ENCODE assay signal across 1 cellular context in genomic region chr22:49936018-49936972, GRCh38.
TF ChIP-seq lines count a peak whose summit lies in the region.

No MANE protein-coding gene starts in this region.

TF ChIP-seq in GM12878, 131 proteins besides CTCF, POLR2A, EP300 and RAD21 (continues in another document):
- TF ChIP-seq SKIL (IDR thresholded peaks at IDR 0.05; ENCODE audit: low read depth, poor library complexity, severe bottlenecking): no peak
- TF ChIP-seq BCL3 (IDR thresholded peaks at IDR 0.05; ENCODE audit: borderline replicate concordance, insufficient read depth, low read depth, low read length, poor library complexity, severe bottlenecking): peak; percentile 71
- TF ChIP-seq PML (IDR thresholded peaks at IDR 0.05; ENCODE audit: low read length): no peak
- TF ChIP-seq YBX1 (IDR thresholded peaks at IDR 0.05): no peak
- peak; percentile 26; the same call in 1 of the 2 replicates for TF ChIP-seq NR2C1 (IDR thresholded peaks at IDR 0.05)
- 0 out of 2 replicates have a peak, but pooled peaks have one; percentile 38 for TF ChIP-seq RAD51 (IDR thresholded peaks at IDR 0.05)
- TF ChIP-seq HSF1 (IDR thresholded peaks at IDR 0.05; ENCODE audit: low read depth, low read length): no peak
- peak; percentile 83 for TF ChIP-seq ESRRA (IDR thresholded peaks at IDR 0.05; ENCODE audit: low read length)
- 0 out of 2 replicates have a peak, but pooled peaks have one; percentile 46 for TF ChIP-seq MEF2A (IDR thresholded peaks at IDR 0.05; ENCODE audit: insufficient read depth, low read depth, low read length)
- TF ChIP-seq CHD4 (IDR thresholded peaks at IDR 0.05): no peak
- TF ChIP-seq USF1 (IDR thresholded peaks at IDR 0.05; ENCODE audit: borderline replicate concordance, extremely low read length, insufficient read depth, low read depth, low read length): no peak
- TF ChIP-seq CBX5 (IDR thresholded peaks at IDR 0.05; ENCODE audit: low read depth): no peak; the same call in 1 of the 2 replicates
- no peak for TF ChIP-seq ZZZ3 (IDR thresholded peaks at IDR 0.05; ENCODE audit: control insufficient read depth, insufficient read length, low read depth)
- no peak for TF ChIP-seq NFIC (IDR thresholded peaks at IDR 0.05; ENCODE audit: low read depth, low read length)
- TF ChIP-seq ZNF274 (IDR thresholded peaks at IDR 0.05; ENCODE audit: insufficient read depth, insufficient read length): no peak
- no peak for TF ChIP-seq CBFB (IDR thresholded peaks at IDR 0.05; ENCODE audit: low read depth)
- peak; percentile 99 for TF ChIP-seq NR2F1 (conservative IDR thresholded peaks at IDR 0.05)
- TF ChIP-seq RELA (IDR thresholded peaks at IDR 0.05; ENCODE audit: borderline replicate concordance, partially characterized antibody): peak; percentile 91
- TF ChIP-seq SUZ12 (IDR thresholded peaks at IDR 0.05; ENCODE audit: unreplicated experiment): no peak
- TF ChIP-seq EZH2 (IDR thresholded peaks at IDR 0.05; ENCODE audit: borderline replicate concordance, control insufficient read depth, low read depth, low read length): no peak
- no peak for TF ChIP-seq SIX5 (IDR thresholded peaks at IDR 0.05; ENCODE audit: low read depth, low read length, severe bottlenecking)
- no peak; the same call in 1 of the 2 replicates for TF ChIP-seq TARDBP (IDR thresholded peaks at IDR 0.05; ENCODE audit: borderline replicate concordance)
- TF ChIP-seq REST (IDR thresholded peaks at IDR 0.05; ENCODE audit: low read depth, low read length): 0 out of 2 replicates have a peak, but pooled peaks have one; percentile 21
- peak; percentile 77; the same call in 1 of the 2 replicates for TF ChIP-seq PAX5 (IDR thresholded peaks at IDR 0.05; ENCODE audit: borderline replicate concordance, low read depth, low read length)
- TF ChIP-seq EGR1 (IDR thresholded peaks at IDR 0.05; ENCODE audit: borderline replicate concordance in 1 of 2, low read depth in 2 of 2, low read length in 2 of 2): peak in 1 of 2 experiments; percentile 91; a peak in 2 of 3 replicates
- TF ChIP-seq HDGF (IDR thresholded peaks at IDR 0.05): no peak
- peak; percentile 30 for TF ChIP-seq PBX3 (IDR thresholded peaks at IDR 0.05; ENCODE audit: insufficient replicate concordance, low read depth, low read length)
- TF ChIP-seq SMAD5 (IDR thresholded peaks at IDR 0.05; ENCODE audit: low read depth): no peak
- no peak for TF ChIP-seq KDM1A (IDR thresholded peaks at IDR 0.05; ENCODE audit: borderline replicate concordance)
- TF ChIP-seq WRNIP1 (IDR thresholded peaks at IDR 0.05; ENCODE audit: borderline replicate concordance, low read depth, low read length): no peak
- TF ChIP-seq ZNF24 (IDR thresholded peaks at IDR 0.05): peak; percentile 56; the same call in 1 of the 2 replicates
- TF ChIP-seq CEBPZ (IDR thresholded peaks at IDR 0.05; ENCODE audit: low read depth, low read length): no peak
- peak; percentile 98 to 99 for TF ChIP-seq BHLHE40 (IDR thresholded peaks at IDR 0.05; ENCODE audit: borderline replicate concordance in 1 of 2, low read depth in 2 of 2, low read length in 1 of 2)
- TF ChIP-seq BCL11A (IDR thresholded peaks at IDR 0.05; ENCODE audit: low read depth, low read length): peak; percentile 69
- TF ChIP-seq KLF5 (IDR thresholded peaks at IDR 0.05; ENCODE audit: partially characterized antibody): no peak
- no peak for TF ChIP-seq ZBTB11 (CRISPR knock-in tag; IDR thresholded peaks at IDR 0.05)
- no peak for TF ChIP-seq RBBP5 (conservative IDR thresholded peaks at IDR 0.05)
- TF ChIP-seq BMI1 (IDR thresholded peaks at IDR 0.05; ENCODE audit: borderline replicate concordance): no peak
- TF ChIP-seq IRF4 (IDR thresholded peaks at IDR 0.05; ENCODE audit: low read depth, low read length): no peak
- no peak for TF ChIP-seq MTA3 (IDR thresholded peaks at IDR 0.05; ENCODE audit: borderline replicate concordance, low read length)
- no peak; the same call in 1 of the 2 replicates for TF ChIP-seq JUNB (IDR thresholded peaks at IDR 0.05)
- no peak for TF ChIP-seq HDAC2 (IDR thresholded peaks at IDR 0.05)
- TF ChIP-seq RB1 (IDR thresholded peaks at IDR 0.05; ENCODE audit: borderline replicate concordance): no peak
- TF ChIP-seq MXI1 (IDR thresholded peaks at IDR 0.05; ENCODE audit: low read depth, low read length): no peak
- peak; percentile 58; the same call in 1 of the 2 replicates for TF ChIP-seq ZNF384 (IDR thresholded peaks at IDR 0.05; ENCODE audit: borderline replicate concordance, low read depth, low read length)
- TF ChIP-seq SREBF2 (IDR thresholded peaks at IDR 0.05; ENCODE audit: low read length): no peak
- TF ChIP-seq HDAC6 (IDR thresholded peaks at IDR 0.05; ENCODE audit: unreplicated experiment): no peak
- TF ChIP-seq TBL1XR1 (IDR thresholded peaks at IDR 0.05; ENCODE audit: low read depth, low read length): peak; percentile 96
